In genomic region chr4:167233523-167234387, GRCh38 we compare ENCODE assay signal across 9 cellular contexts. TPM values are rescaled to one million over a fixed set of nuclear protein-coding genes. Genes with fewer than 3 reads are reported as not detected.
DNase-seq lines count a peak whose midpoint lies in the region; ATAC-seq and TF ChIP-seq lines count a peak whose summit lies in the region.
"Had no signal": no experiment of that assay in that cellular context is flagged by ENCODE, and none has a peak within 500 bp of the region (broad histone marks: within the 10 kb centered on the region; RNA-seq: fewer than 3 reads in every experiment).

No MANE protein-coding gene starts in this region.

- peak; percentile 18 for DNase-seq in activated CD8-positive, alpha-beta T cell treated with anti-CD3 and anti-CD28 coated beads for 36 hours
- DNase-seq in hepatic stellate cell (ENCODE audit: low spot score) (peak; percentile 7), sigmoid colon (no peak), DMS79 treated with DMSO at 0.1 percent for 48 hours (lab: John Stamatoyannopoulos, UW) (no peak), GM10266 (ENCODE audit: extremely low spot score) (no peak), AML-193 (lab: John Stamatoyannopoulos, UW) (no peak)

- CTCF ChIA-PET in activated CD8-positive, alpha-beta T cell treated with anti-CD3 and anti-CD28 coated beads for 36 hours (lab: Charles Lee), result no interaction called here

- peaks cover 0 to 17% (median 15%) of the 10 kb centered on the region in 4 donors for H3K4me1 ChIP-seq in sigmoid colon

- H3K27ac ChIP-seq in sigmoid colon, result no peak overlapping the region

- H3K4me3 Mint-ChIP-seq in activated CD8-positive, alpha-beta T cell treated with anti-CD3 and anti-CD28 coated beads for 36 hours, result peak overlapping the region; percentile 35

- no peaks in the 10 kb centered on the region for H3K36me3 Mint-ChIP-seq in activated CD8-positive, alpha-beta T cell treated with anti-CD3 and anti-CD28 coated beads for 36 hours (ENCODE audit: low read depth)

- peak overlapping the region in 3 of 4 donors; percentile 25 to 50 (median 46) for H3K4me3 ChIP-seq in sigmoid colon

- WGBS in sigmoid colon, 2 donors, result 3 to 8% methylated on average over 47 of the region's 47 CpGs

- TF ChIP-seq CTCF in activated CD8-positive, alpha-beta T cell treated with anti-CD3 and anti-CD28 coated beads for 36 hours (IDR thresholded peaks at IDR 0.05), result no peak
- no peak for TF ChIP-seq CTCF in sigmoid colon (IDR thresholded peaks at IDR 0.05)
- TF ChIP-seq CTCF in GM10266 (IDR thresholded peaks at IDR 0.05; ENCODE audit: control insufficient read depth, insufficient read depth, low read depth, missing control alignments), result no peak

- peaks cover 5% of the 10 kb centered on the region for H3K4me1 Mint-ChIP-seq in activated CD8-positive, alpha-beta T cell treated with anti-CD3 and anti-CD28 coated beads for 36 hours (ENCODE audit: low read depth)

- POLR2A ChIA-PET in activated CD8-positive, alpha-beta T cell treated with anti-CD3 and anti-CD28 coated beads for 36 hours (lab: Charles Lee), result no interaction called here

- H3K27ac Mint-ChIP-seq in activated CD8-positive, alpha-beta T cell treated with anti-CD3 and anti-CD28 coated beads for 36 hours, result no peak overlapping the region

- H3K9me3 ChIP-seq in sigmoid colon, result no peaks in the 10 kb centered on the region

- no peaks in the 10 kb centered on the region for H3K36me3 ChIP-seq in sigmoid colon

- intact Hi-C loops in activated CD8-positive, alpha-beta T cell treated with anti-CD3 and anti-CD28 coated beads for 36 hours (cut with micrococcal nuclease), result no loop called here
- intact Hi-C loops in sigmoid colon (cut with DNase I), result no loop called here

- H3K27me3 ChIP-seq in sigmoid colon, result peaks cover 12 to 39% (median 16%) of the 10 kb centered on the region in 3 donors

- TF ChIP-seq POLR2A in GM18505 (IDR thresholded peaks at IDR 0.05; ENCODE audit: borderline replicate concordance, extremely low read depth, insufficient read depth, insufficient read length) (no peak), sigmoid colon (IDR thresholded peaks at IDR 0.05) (no peak)

- no peak for TF ChIP-seq EP300 in sigmoid colon (IDR thresholded peaks at IDR 0.05)

- ATAC-seq in GM18505 (IDR thresholded peaks at IDR 0.05; ENCODE audit: unreplicated experiment), result peak; percentile 80
- peak; percentile 59 for ATAC-seq in HG03103 (IDR thresholded peaks at IDR 0.05; ENCODE audit: low read depth, unreplicated experiment)
- ATAC-seq in activated CD8-positive, alpha-beta T cell treated with anti-CD3 and anti-CD28 coated beads for 36 hours, result peak; percentile 24

- no peaks in the 10 kb centered on the region for H3K9me3 Mint-ChIP-seq in activated CD8-positive, alpha-beta T cell treated with anti-CD3 and anti-CD28 coated beads for 36 hours

- H3K27me3 Mint-ChIP-seq in activated CD8-positive, alpha-beta T cell treated with anti-CD3 and anti-CD28 coated beads for 36 hours, result peaks cover 23% of the 10 kb centered on the region

RNA-seq across cellular contexts. Expression of gene SPOCK3, which starts 0.5 kb away (rescaled TPM):
- total RNA-seq in activated CD8-positive, alpha-beta T cell treated with anti-CD3 and anti-CD28 coated beads for 36 hours, result not detected
- 1 to 10 TPM; 1.2 to 3.9 (median 1.6) TPM for total RNA-seq in sigmoid colon
- polyA plus RNA-seq in sigmoid colon, result under 1 TPM in 1 of 3 donors, not detected in 2; 0.39 TPM
- total RNA-seq: T-helper 1 cell treated with Interleukin-12 subunit alpha and Interleukin-12 subunit beta and Interleukin-4 antibody, amounts not matched to agents 30 ng/mL and 1 ng/mL, for 36 hours had no signal

Comparison
In these comparisons a context has a peak if more than half of its experiments do, and no peak if none do; other contexts are left out.
1. ATAC-seq: peak in every context shown above with its lines; median percentile 80 in GM18505; 59 in HG03103; 24 in activated CD8-positive, alpha-beta T cell treated with anti-CD3 and anti-CD28 coated beads for 36 hours.
2. DNase-seq: peak in activated CD8-positive, alpha-beta T cell treated with anti-CD3 and anti-CD28 coated beads for 36 hours (single experiment) and hepatic stellate cell (single experiment); none in sigmoid colon (single experiment), DMS79 treated with DMSO at 0.1 percent for 48 hours (single experiment), GM10266 (single experiment) and AML-193 (0 of 2).